ENCODE assay signal across 21 cellular contexts in the genomic region with DNA sequence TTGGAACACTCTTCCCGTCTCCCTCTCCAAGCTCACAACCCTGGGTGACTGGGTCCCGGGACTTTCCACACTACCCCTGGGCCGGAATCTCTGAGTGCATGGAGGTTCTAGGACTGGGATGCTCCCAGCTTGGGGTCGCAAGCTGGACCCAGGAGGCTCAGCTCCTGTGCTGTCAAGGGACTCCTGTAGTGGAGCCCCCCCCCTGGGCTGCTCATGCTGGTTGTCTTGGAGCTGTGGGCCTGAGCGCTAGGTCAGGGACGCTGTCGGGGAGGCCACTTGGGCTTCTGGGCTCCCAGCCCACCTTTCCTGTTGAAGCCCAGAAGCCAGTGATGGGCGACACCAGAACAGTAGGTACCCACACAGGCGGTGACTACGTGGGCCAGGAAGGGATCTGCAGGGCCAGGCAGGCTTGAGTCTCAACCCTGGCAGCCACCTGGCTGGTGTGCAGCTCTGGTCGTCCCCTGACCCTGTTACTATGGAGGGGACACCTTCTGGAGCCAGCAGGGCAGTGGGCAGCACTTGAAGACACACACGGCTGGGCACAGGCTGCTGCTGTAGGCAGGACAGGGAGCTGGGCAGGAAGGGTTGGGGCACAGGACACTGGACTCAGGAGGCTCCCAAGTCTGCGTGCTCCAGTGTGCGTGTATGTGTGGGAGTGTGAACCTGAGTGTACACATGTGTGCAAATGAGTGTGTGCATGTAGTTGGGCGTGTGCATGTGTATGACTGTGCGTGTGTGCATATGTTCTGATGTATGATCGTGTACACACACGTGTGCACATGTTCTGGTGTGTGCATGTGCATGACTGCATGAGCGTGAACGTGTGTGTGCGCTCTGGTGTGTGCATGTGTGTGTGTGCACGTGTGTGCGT. TPM values are rescaled to one million over a fixed set of nuclear protein-coding genes. Genes with fewer than 3 reads are reported as not detected.
DNase-seq lines count a peak whose midpoint lies in the region; TF ChIP-seq lines count a peak whose summit lies in the region.
"Had no signal": no experiment of that assay in that cellular context is flagged by ENCODE, and none has a peak within 500 bp of the region (broad histone marks: within the 10 kb centered on the region; RNA-seq: fewer than 3 reads in every experiment).

No MANE protein-coding gene starts in this region.

- peaks cover 6% of the 10 kb centered on the region for H3K9me3 Mint-ChIP-seq in activated T-helper 2 cell treated with anti-CD3 and anti-CD28 coated beads, Interferon-gamma antibody, Interleukin-2, Interleukin-4, amounts not matched to agents 10 μg/mL and 5 μg/mL and 100 μg/mL, durations not matched to agents 14 hours and 24 hours and 36 hours
- H3K9me3 Mint-ChIP-seq: stimulated activated memory B cell treated with anti-CD40 and anti-IgM and Interleukin-4, amounts not matched to agents 10 μg/mL and 1 μg/mL and 100 μg/mL, for 72 hours had no signal

- in situ Hi-C loops in GM13976 (cut with MboI; ENCODE audit: low sequenced_read_pairs, unreplicated experiment) = no loop called here

- H3K27me3 Mint-ChIP-seq in activated T-helper 2 cell treated with anti-CD3 and anti-CD28 coated beads, Interferon-gamma antibody, Interleukin-2, Interleukin-4, amounts not matched to agents 10 μg/mL and 5 μg/mL and 100 μg/mL, durations not matched to agents 14 hours and 24 hours and 36 hours (ENCODE audit: low read depth) = peaks cover 32% of the 10 kb centered on the region

- H3K27me3 ChIP-seq in HUES64 (ENCODE audit: insufficient read depth, low read length) (peaks cover 49% of the 10 kb centered on the region), iPS-18a (ENCODE audit: control insufficient read depth, insufficient read depth, low read length) (peaks cover 60% of the 10 kb centered on the region), osteoblast (ENCODE audit: insufficient read depth, low read length) (peaks cover 24% of the 10 kb centered on the region)

- peaks cover 11% of the 10 kb centered on the region; the same call in 1 of the 2 replicates for H3K9me3 ChIP-seq in HUES64 (ENCODE audit: insufficient read depth, low read depth, low read length)
- no peaks in the 10 kb centered on the region for H3K9me3 ChIP-seq in iPS-18a (ENCODE audit: control insufficient read depth, low read depth, low read length)
- H3K9me3 ChIP-seq in osteoblast (ENCODE audit: low read depth, low read length) = no peaks in the 10 kb centered on the region
- H3K9me3 ChIP-seq: breast epithelium, heart left ventricle, lower lobe of right lung, thoracic aorta had no signal

- H4K20me1 ChIP-seq in osteoblast (ENCODE audit: insufficient read depth, low read length) = no peaks in the 10 kb centered on the region

- TF ChIP-seq CTCF in GM13976 (IDR thresholded peaks at IDR 0.05; ENCODE audit: borderline replicate concordance, control extremely low read depth, extremely low read depth, insufficient read depth, missing control alignments) (no peak), osteoblast (IDR thresholded peaks at IDR 0.05; ENCODE audit: extremely low read depth, low read depth, low read length) (no peak)

- H3K4me3 ChIP-seq in HUES64 (ENCODE audit: low read length) (peak overlapping the region; percentile 30; the same call in 1 of the 2 replicates), iPS-18a (ENCODE audit: low read length) (peak overlapping the region; percentile 30), osteoblast (ENCODE audit: insufficient read depth, low read length) (no peak overlapping the region)
- H3K4me3 ChIP-seq: lower lobe of right lung, thoracic aorta had no signal

- 89% methylated on average over 23 of the region's 23 CpGs for WGBS in HUES64

- H3K36me3 Mint-ChIP-seq in activated T-helper 2 cell treated with anti-CD3 and anti-CD28 coated beads, Interferon-gamma antibody, Interleukin-2, Interleukin-4, amounts not matched to agents 10 μg/mL and 5 μg/mL and 100 μg/mL, durations not matched to agents 14 hours and 24 hours and 36 hours (ENCODE audit: low read depth) = no peaks in the 10 kb centered on the region
- H3K36me3 Mint-ChIP-seq: stimulated activated memory B cell treated with anti-CD40 and anti-IgM and Interleukin-4, amounts not matched to agents 10 μg/mL and 1 μg/mL and 100 μg/mL, for 72 hours had no signal

- DNase-seq in GM13976 (ENCODE audit: low spot score) (peak; percentile 28), osteoblast (ENCODE audit: insufficient read length, low spot score, missing footprints) (peak; percentile 69), occipital lobe (lab: John Stamatoyannopoulos, UW) (no peak), NCI-H128 (lab: John Stamatoyannopoulos, UW; ENCODE audit: unreplicated experiment) (no peak)
- no peak for DNase-seq in activated T-helper 2 cell treated with anti-CD3 and anti-CD28 coated beads, Interferon-gamma antibody, Interleukin-2, Interleukin-4, amounts not matched to agents 10 μg/mL and 5 μg/mL and 100 μg/mL, durations not matched to agents 14 hours and 24 hours and 36 hours (ENCODE audit: low spot score)
- DNase-seq: activated CD8-positive, alpha-beta T cell treated with anti-CD3 and anti-CD28 coated beads, Interleukin-2, amount 10 ng/mL, durations not matched to agents 7 days and 5 days; AML-193; DMS79 treated with DMSO at 0.1 percent for 48 hours; NCI-H1092; NCI-H2081; NK-92 treated with Interleukin-12 subunit alpha and Interleukin-12 subunit beta, amount 100 ng/mL, for 24 hours had no signal

- no peak overlapping the region for H3K27ac ChIP-seq in HUES64 (ENCODE audit: low read depth, low read length)
- no peak overlapping the region for H3K27ac ChIP-seq in iPS-18a (ENCODE audit: low read length)
- no peak overlapping the region for H3K27ac ChIP-seq in osteoblast (ENCODE audit: low read depth, low read length)
- H3K27ac ChIP-seq: breast epithelium, heart left ventricle, lower lobe of right lung, thoracic aorta had no signal

- H3K36me3 ChIP-seq in HUES64 (ENCODE audit: insufficient read depth, low read length) (no peaks in the 10 kb centered on the region), iPS-18a (ENCODE audit: control insufficient read depth, low read depth, low read length) (no peaks in the 10 kb centered on the region), osteoblast (ENCODE audit: insufficient read depth, low read length) (no peaks in the 10 kb centered on the region)
- H3K36me3 ChIP-seq: breast epithelium, heart left ventricle, lower lobe of right lung, thoracic aorta had no signal

- no peaks in the 10 kb centered on the region for H3K79me2 ChIP-seq in osteoblast (ENCODE audit: insufficient read depth, low read length)

- intact Hi-C loops in activated T-helper 2 cell treated with anti-CD3 and anti-CD28 coated beads, Interferon-gamma antibody, Interleukin-2, Interleukin-4, amounts not matched to agents 10 μg/mL and 5 μg/mL and 100 μg/mL, durations not matched to agents 14 hours and 24 hours and 36 hours (cut with micrococcal nuclease) = no loop called here

- no peak overlapping the region for H2AFZ ChIP-seq in osteoblast (ENCODE audit: low read length)

- H3K4me3 Mint-ChIP-seq in activated T-helper 2 cell treated with anti-CD3 and anti-CD28 coated beads, Interferon-gamma antibody, Interleukin-2, Interleukin-4, amounts not matched to agents 10 μg/mL and 5 μg/mL and 100 μg/mL, durations not matched to agents 14 hours and 24 hours and 36 hours (ENCODE audit: low read depth) = no peak overlapping the region
- H3K4me3 Mint-ChIP-seq: activated CD8-positive, alpha-beta T cell treated with anti-CD3 and anti-CD28 coated beads, Interleukin-2, amount 10 ng/mL, durations not matched to agents 7 days and 5 days; dendritic cell treated with granulocyte-macrophage colony-stimulating factor and Interleukin-4, amounts not matched to agents 40 ng/mL and 50 ng/mL, for 4 days; stimulated activated memory B cell treated with anti-CD40 and anti-IgM and Interleukin-4, amounts not matched to agents 10 μg/mL and 1 μg/mL and 100 μg/mL, for 72 hours; T-helper 2 cell treated with Interferon-gamma antibody and Interleukin-4, amounts not matched to agents 5 μg/mL and 100 μg/mL, for 36 hours had no signal

- H3K4me1 ChIP-seq in HUES64 (ENCODE audit: insufficient read depth, low read length) (no peaks in the 10 kb centered on the region), iPS-18a (ENCODE audit: control insufficient read depth, low read depth, low read length) (peaks cover 9% of the 10 kb centered on the region), osteoblast (ENCODE audit: insufficient read depth, low read length) (no peaks in the 10 kb centered on the region)
- H3K4me1 ChIP-seq: lower lobe of right lung had no signal

- H3K4me1 Mint-ChIP-seq in activated T-helper 2 cell treated with anti-CD3 and anti-CD28 coated beads, Interferon-gamma antibody, Interleukin-2, Interleukin-4, amounts not matched to agents 10 μg/mL and 5 μg/mL and 100 μg/mL, durations not matched to agents 14 hours and 24 hours and 36 hours (ENCODE audit: low read depth) = no peaks in the 10 kb centered on the region
- H3K4me1 Mint-ChIP-seq: stimulated activated memory B cell treated with anti-CD40 and anti-IgM and Interleukin-4, amounts not matched to agents 10 μg/mL and 1 μg/mL and 100 μg/mL, for 72 hours had no signal

- H3K9ac ChIP-seq in HUES64 (ENCODE audit: low read depth, low read length) (no peak overlapping the region), iPS-18a (ENCODE audit: low read length) (no peak overlapping the region)

- H3K4me2 ChIP-seq in osteoblast (ENCODE audit: insufficient read depth, low read length) = no peak overlapping the region

- no peak overlapping the region for H3K27ac Mint-ChIP-seq in activated T-helper 2 cell treated with anti-CD3 and anti-CD28 coated beads, Interferon-gamma antibody, Interleukin-2, Interleukin-4, amounts not matched to agents 10 μg/mL and 5 μg/mL and 100 μg/mL, durations not matched to agents 14 hours and 24 hours and 36 hours
- H3K27ac Mint-ChIP-seq: activated CD8-positive, alpha-beta T cell treated with anti-CD3 and anti-CD28 coated beads, Interleukin-2, amount 10 ng/mL, durations not matched to agents 7 days and 5 days; dendritic cell treated with granulocyte-macrophage colony-stimulating factor and Interleukin-4, amounts not matched to agents 40 ng/mL and 50 ng/mL, for 4 days; stimulated activated memory B cell treated with anti-CD40 and anti-IgM and Interleukin-4, amounts not matched to agents 10 μg/mL and 1 μg/mL and 100 μg/mL, for 72 hours; T-helper 2 cell treated with Interferon-gamma antibody and Interleukin-4, amounts not matched to agents 5 μg/mL and 100 μg/mL, for 36 hours had no signal

RNA-seq across cellular contexts. Expression of gene MMEL1, which starts 3.0 kb away (rescaled TPM):
- polyA plus RNA-seq in HUES64 (2013, experiment 1 of 2) = 0.35 TPM
- 0.32 TPM for polyA plus RNA-seq in HUES64 (2013, experiment 2 of 2)
- total RNA-seq in osteoblast (under 0.01 TPM in 1 of 2 replicates, not detected in the other), occipital lobe (3.7 TPM)
- 0.73 and 1.2 TPM in 2 replicates for total RNA-seq in activated T-helper 2 cell treated with anti-CD3 and anti-CD28 coated beads, Interferon-gamma antibody, Interleukin-2, Interleukin-4, amounts not matched to agents 10 μg/mL and 5 μg/mL and 100 μg/mL, durations not matched to agents 14 hours and 24 hours and 36 hours
- total RNA-seq: HT1080, thoracic aorta had no signal

RNA-seq across cellular contexts. Expression of gene PRXL2B, which starts 43.3 kb away (rescaled TPM):
- 28.6 TPM for polyA plus RNA-seq in HUES64 (2013, experiment 1 of 2)
- polyA plus RNA-seq in HUES64 (2013, experiment 2 of 2) = 26.6 TPM
- 8.0 and 9.4 TPM in 2 replicates for total RNA-seq in osteoblast
- total RNA-seq in occipital lobe = 11.9 TPM
- total RNA-seq in activated T-helper 2 cell treated with anti-CD3 and anti-CD28 coated beads, Interferon-gamma antibody, Interleukin-2, Interleukin-4, amounts not matched to agents 10 μg/mL and 5 μg/mL and 100 μg/mL, durations not matched to agents 14 hours and 24 hours and 36 hours = 26.5 and 28.4 TPM in 2 replicates

Comparison
In these comparisons a context has a peak if more than half of its experiments do, and no peak if none do; other contexts are left out.
1. DNase-seq: peak in GM13976 (single experiment) and osteoblast (single experiment); none in occipital lobe (single experiment), NCI-H128 (single experiment) and activated T-helper 2 cell treated with anti-CD3 and anti-CD28 coated beads, Interferon-gamma antibody, Interleukin-2, Interleukin-4, amounts not matched to agents 10 μg/mL and 5 μg/mL and 100 μg/mL, durations not matched to agents 14 hours and 24 hours and 36 hours (single experiment).